1 cellular context compared by ENCODE assay signal in the genomic region with DNA sequence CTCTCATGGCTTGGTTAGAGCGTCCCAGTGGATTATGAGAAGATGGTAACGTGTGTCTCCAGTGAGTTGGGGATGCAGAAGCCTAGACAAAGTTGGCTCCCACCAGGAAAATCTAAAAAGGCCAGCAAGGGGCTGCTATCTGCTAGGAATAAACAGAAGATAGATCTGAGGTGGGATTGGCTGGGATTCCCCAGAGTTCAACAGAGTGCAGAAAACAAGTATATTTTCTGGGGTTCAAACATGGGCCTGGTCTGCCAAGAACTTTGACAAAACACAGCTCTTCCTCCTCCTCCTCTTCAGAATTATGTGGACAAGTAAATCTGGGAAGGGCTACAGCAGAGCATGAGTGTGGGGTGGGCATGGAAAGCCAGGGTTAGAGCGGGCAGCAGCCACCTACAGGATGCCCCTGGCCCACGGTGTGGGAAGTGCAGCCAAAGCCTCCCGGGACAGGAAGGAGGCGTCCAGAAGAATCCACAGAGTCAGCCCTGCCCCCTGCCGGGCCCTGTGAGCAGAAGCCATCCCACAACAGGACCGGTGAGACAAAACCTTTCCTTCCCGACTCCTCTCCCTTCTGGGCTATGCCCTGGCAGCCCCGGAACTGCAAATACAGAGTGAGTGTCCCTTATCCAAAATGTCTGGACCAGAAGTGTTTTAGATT.
TF ChIP-seq lines count a peak whose summit lies in the region.

No MANE protein-coding gene starts in this region.

TF ChIP-seq in HepG2, 621 proteins besides CTCF, POLR2A, EP300 and RAD21 (continued from another document):
- TF ChIP-seq, protein P1, sequence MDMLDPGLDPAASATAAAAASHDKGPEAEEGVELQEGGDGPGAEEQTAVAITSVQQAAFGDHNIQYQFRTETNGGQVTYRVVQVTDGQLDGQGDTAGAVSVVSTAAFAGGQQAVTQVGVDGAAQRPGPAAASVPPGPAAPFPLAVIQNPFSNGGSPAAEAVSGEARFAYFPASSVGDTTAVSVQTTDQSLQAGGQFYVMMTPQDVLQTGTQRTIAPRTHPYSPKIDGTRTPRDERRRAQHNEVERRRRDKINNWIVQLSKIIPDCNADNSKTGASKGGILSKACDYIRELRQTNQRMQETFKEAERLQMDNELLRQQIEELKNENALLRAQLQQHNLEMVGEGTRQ (IDR thresholded peaks at IDR 0.05; ENCODE audit: low read depth, low read length), result no peak
- TF ChIP-seq, protein P1 (CRISPR knock-in tag; IDR thresholded peaks at IDR 0.05; ENCODE audit: borderline replicate concordance), result no peak
- TF ChIP-seq PLRG1 (conservative IDR thresholded peaks at IDR 0.05), result no peak
- TF ChIP-seq, protein P2, sequence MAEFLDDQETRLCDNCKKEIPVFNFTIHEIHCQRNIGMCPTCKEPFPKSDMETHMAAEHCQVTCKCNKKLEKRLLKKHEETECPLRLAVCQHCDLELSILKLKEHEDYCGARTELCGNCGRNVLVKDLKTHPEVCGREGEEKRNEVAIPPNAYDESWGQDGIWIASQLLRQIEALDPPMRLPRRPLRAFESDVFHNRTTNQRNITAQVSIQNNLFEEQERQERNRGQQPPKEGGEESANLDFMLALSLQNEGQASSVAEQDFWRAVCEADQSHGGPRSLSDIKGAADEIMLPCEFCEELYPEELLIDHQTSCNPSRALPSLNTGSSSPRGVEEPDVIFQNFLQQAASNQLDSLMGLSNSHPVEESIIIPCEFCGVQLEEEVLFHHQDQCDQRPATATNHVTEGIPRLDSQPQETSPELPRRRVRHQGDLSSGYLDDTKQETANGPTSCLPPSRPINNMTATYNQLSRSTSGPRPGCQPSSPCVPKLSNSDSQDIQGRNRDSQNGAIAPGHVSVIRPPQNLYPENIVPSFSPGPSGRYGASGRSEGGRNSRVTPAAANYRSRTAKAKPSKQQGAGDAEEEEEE (CRISPR knock-in tag; IDR thresholded peaks at IDR 0.05; ENCODE audit: borderline replicate concordance), result no peak
